1 cellular context compared by ENCODE assay signal in the genomic region with DNA sequence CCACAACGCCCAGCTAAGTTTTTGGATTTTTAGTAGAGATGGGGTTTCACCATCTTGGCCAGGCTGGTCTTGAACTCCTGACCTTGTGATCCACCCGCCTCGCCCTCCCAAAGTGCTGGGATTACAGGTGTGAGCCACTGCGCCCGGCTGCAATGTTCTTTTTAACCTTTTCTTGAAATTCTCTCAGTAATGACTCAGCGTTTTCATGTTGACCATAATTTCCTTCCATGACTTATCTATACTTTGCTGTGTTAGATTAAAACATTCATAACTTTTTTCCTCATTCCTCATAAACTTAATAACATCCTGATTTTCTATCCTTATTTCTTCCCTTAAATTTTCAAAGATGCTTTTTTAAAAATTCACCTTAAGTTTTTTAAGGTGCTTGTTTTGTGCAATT. TPM values are rescaled to one million over a fixed set of nuclear protein-coding genes. Genes with fewer than 3 reads are reported as not detected.
"Had no signal": no experiment of that assay in that cellular context is flagged by ENCODE, and none has a peak within 500 bp of the region (broad histone marks: within the 10 kb centered on the region; RNA-seq: fewer than 3 reads in every experiment).

No MANE protein-coding gene starts in this region.

RNA-seq across cellular contexts. Expression of a gene that starts 38.0 kb away (rescaled TPM):
- polyA plus RNA-seq: immature natural killer cell had no signal
